8 cellular contexts compared by ENCODE assay signal in the genomic region with DNA sequence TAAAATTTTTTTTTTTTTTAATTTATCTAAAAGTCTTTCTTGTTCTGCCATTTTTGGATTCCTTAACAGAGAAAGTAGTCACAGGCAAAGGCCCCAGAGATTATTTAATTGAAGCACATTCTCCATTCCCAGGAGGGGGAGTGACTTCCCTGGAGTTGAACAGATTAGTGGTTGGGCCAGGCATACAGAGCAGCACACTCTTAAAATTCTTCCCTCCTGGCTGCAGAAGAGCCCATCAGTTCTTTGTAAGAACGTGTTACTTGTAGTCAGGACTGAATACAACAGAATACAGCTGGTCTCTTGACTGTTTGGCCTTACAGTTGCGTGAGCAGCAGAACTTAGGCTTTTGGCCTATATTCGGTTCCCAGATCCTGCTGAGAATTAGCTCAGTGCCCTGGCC. TPM values are rescaled to one million over a fixed set of nuclear protein-coding genes. Genes with fewer than 3 reads are reported as not detected.
A peak's percentile ranks its signal among the peaks of the same experiment; 100 is the strongest.
DNase-seq lines count a peak whose midpoint lies in the region; ATAC-seq and TF ChIP-seq lines count a peak whose summit lies in the region.

No MANE protein-coding gene starts in this region.

- DNase-seq in CD14-positive monocyte (ENCODE audit: low spot score) = no peak
- peak; percentile 10 for DNase-seq in NCI-H69 (lab: John Stamatoyannopoulos, UW)
- peak; percentile 30 for DNase-seq in dermis blood vessel endothelial cell
- DNase-seq in natural killer cell treated with Interleukin-12 subunit alpha and Interleukin-12 subunit beta and Interleukin-15 and Interleukin-18, amount 100 ng/mL, for 72 hours (ENCODE audit: low spot score) = no peak
- no peak for DNase-seq in sciatic nerve (ENCODE audit: low spot score)
- DNase-seq in cerebellum (ENCODE audit: low spot score) = no peak
- no peak for DNase-seq in NCI-H2196 (lab: John Stamatoyannopoulos, UW; ENCODE audit: unreplicated experiment)

- peaks cover 59% of the 10 kb centered on the region for H3K4me1 Mint-ChIP-seq in CD14-positive monocyte
- peaks cover 51% of the 10 kb centered on the region in 2 donors for H3K4me1 Mint-ChIP-seq in natural killer cell treated with Interleukin-12 subunit alpha and Interleukin-12 subunit beta and Interleukin-15 and Interleukin-18, amount 100 ng/mL, for 72 hours (ENCODE audit: low read depth in 2 of 2)

- TF ChIP-seq CTCF in CD14-positive monocyte (IDR thresholded peaks at IDR 0.05) = no peak

- H3K27ac Mint-ChIP-seq in CD14-positive monocyte = peak overlapping the region in 6 of 7 donors; percentile 69 to 97 (median 92)
- H3K27ac Mint-ChIP-seq in natural killer cell treated with Interleukin-12 subunit alpha and Interleukin-12 subunit beta and Interleukin-15 and Interleukin-18, amount 100 ng/mL, for 72 hours = peak overlapping the region; percentile 92 to 98

- no peaks in the 10 kb centered on the region for H3K27me3 Mint-ChIP-seq in CD14-positive monocyte (ENCODE audit: low read depth in 3 of 3)
- H3K27me3 Mint-ChIP-seq in natural killer cell treated with Interleukin-12 subunit alpha and Interleukin-12 subunit beta and Interleukin-15 and Interleukin-18, amount 100 ng/mL, for 72 hours = no peaks in the 10 kb centered on the region

- no peaks in the 10 kb centered on the region for H3K9me3 Mint-ChIP-seq in CD14-positive monocyte
- no peaks in the 10 kb centered on the region for H3K9me3 Mint-ChIP-seq in natural killer cell treated with Interleukin-12 subunit alpha and Interleukin-12 subunit beta and Interleukin-15 and Interleukin-18, amount 100 ng/mL, for 72 hours

- ATAC-seq in natural killer cell treated with Interleukin-12 subunit alpha and Interleukin-12 subunit beta and Interleukin-15 and Interleukin-18, amount 100 ng/mL, for 72 hours = no peak
- no peak for ATAC-seq in sciatic nerve
- ATAC-seq in HG03521 (IDR thresholded peaks at IDR 0.05; ENCODE audit: unreplicated experiment) = no peak

- H3K4me3 Mint-ChIP-seq in CD14-positive monocyte = peak overlapping the region; percentile 88 to 94
- H3K4me3 Mint-ChIP-seq in natural killer cell treated with Interleukin-12 subunit alpha and Interleukin-12 subunit beta and Interleukin-15 and Interleukin-18, amount 100 ng/mL, for 72 hours = peak overlapping the region; percentile 93

- intact Hi-C loops in CD14-positive monocyte (cut with micrococcal nuclease) = loop anchor here (5.0 kb wide), 2 partner anchors 33 to 38 kb away; no protein-coding TSS in a partner anchor
- intact Hi-C loops in sciatic nerve (cut with DNase I) = no loop called here

- H3K36me3 Mint-ChIP-seq in CD14-positive monocyte = peaks cover 30 to 36% of the 10 kb centered on the region in 2 donors
- peaks cover 11% of the 10 kb centered on the region for H3K36me3 Mint-ChIP-seq in natural killer cell treated with Interleukin-12 subunit alpha and Interleukin-12 subunit beta and Interleukin-15 and Interleukin-18, amount 100 ng/mL, for 72 hours

RNA-seq across cellular contexts. Expression of gene ALKBH5, which starts 1.8 kb away (rescaled TPM):
- 10 to 100 TPM; 78.9 to 79.1 TPM for polyA plus RNA-seq in CD14-positive monocyte
- total RNA-seq in dermis blood vessel endothelial cell = 95.1 and 104 TPM in 2 replicates
- total RNA-seq in natural killer cell treated with Interleukin-12 subunit alpha and Interleukin-12 subunit beta and Interleukin-15 and Interleukin-18, amount 100 ng/mL, for 72 hours = 100 to 1,000 TPM; 121 to 123 TPM
- 96.3 TPM for total RNA-seq in sciatic nerve
- 53.4 TPM for total RNA-seq in cerebellum

RNA-seq across cellular contexts. Expression of gene LLGL1, which starts 40.0 kb away (rescaled TPM):
- polyA plus RNA-seq in CD14-positive monocyte = under 1 TPM; 0.52 to 0.76 TPM
- 27.9 and 40.0 TPM in 2 replicates for total RNA-seq in dermis blood vessel endothelial cell
- total RNA-seq in natural killer cell treated with Interleukin-12 subunit alpha and Interleukin-12 subunit beta and Interleukin-15 and Interleukin-18, amount 100 ng/mL, for 72 hours = 10 to 100 TPM; 16.6 to 23.0 TPM
- 21.4 TPM for total RNA-seq in sciatic nerve
- 49.8 TPM for total RNA-seq in cerebellum

Comparison
In these comparisons a context has a peak if more than half of its experiments do, and no peak if none do; other contexts are left out.
1. DNase-seq: peak in NCI-H69 (single experiment) and dermis blood vessel endothelial cell (single experiment); none in CD14-positive monocyte (single experiment), natural killer cell treated with Interleukin-12 subunit alpha and Interleukin-12 subunit beta and Interleukin-15 and Interleukin-18, amount 100 ng/mL, for 72 hours (single experiment), sciatic nerve (single experiment), cerebellum (single experiment) and NCI-H2196 (single experiment).